Comparison of ENCODE assay signal across 1 cellular context in the genomic region with DNA sequence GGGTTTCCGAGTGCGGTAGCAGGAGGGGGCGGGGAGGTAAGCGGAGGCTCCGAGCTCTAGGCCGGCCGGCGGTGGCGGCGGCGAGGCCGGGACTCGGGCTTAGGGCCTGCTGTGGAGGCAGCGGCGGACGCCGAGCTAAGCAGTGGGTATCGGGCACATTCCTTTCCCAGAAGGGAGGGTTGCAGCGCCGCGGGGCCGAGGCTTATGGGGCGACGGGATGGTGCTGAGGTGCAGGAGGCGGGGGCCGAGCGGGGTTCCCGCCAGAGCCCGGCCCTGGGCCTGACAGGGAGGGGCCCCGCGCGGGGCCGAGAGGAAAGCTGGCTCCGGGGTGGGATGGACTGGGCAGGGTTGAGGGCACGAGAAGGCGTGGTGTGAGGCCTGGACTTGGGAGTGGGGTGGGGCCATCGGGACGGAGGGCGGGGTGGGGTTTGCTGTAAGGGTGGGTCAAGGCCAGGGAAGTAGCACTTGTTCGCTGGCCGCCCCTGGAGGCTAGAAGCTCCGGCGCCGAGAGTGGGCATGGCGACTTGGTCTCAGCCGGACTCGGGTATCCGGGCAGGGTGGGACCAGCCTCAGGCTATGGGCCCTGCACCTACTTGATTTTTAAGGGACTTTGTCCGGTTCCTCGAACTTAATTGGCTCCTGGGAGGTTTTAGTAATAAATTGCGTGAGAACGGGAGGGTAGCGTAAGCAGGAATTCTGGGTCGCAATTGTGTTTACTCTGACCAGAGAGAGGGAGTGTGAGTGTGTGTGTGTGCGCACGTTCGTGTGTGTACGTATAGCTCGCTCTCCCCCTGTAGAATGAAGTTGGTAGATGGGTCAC.
TF ChIP-seq lines count a peak whose summit lies in the region.

A gene with protein sequence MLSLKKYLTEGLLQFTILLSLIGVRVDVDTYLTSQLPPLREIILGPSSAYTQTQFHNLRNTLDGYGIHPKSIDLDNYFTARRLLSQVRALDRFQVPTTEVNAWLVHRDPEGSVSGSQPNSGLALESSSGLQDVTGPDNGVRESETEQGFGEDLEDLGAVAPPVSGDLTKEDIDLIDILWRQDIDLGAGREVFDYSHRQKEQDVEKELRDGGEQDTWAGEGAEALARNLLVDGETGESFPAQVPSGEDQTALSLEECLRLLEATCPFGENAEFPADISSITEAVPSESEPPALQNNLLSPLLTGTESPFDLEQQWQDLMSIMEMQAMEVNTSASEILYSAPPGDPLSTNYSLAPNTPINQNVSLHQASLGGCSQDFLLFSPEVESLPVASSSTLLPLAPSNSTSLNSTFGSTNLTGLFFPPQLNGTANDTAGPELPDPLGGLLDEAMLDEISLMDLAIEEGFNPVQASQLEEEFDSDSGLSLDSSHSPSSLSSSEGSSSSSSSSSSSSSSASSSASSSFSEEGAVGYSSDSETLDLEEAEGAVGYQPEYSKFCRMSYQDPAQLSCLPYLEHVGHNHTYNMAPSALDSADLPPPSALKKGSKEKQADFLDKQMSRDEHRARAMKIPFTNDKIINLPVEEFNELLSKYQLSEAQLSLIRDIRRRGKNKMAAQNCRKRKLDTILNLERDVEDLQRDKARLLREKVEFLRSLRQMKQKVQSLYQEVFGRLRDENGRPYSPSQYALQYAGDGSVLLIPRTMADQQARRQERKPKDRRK (plus strand): TSS at position 39 of the 820 bp plus-strand sequence. CDS start 2,760 bp downstream, outside the sequence.

TF ChIP-seq in HepG2, 621 proteins besides CTCF, POLR2A, EP300 and RAD21 (continued from another document and continues in another):
- no peak; the same call in 1 of the 2 replicates for TF ChIP-seq ZNF160 (CRISPR knock-in tag; IDR thresholded peaks at IDR 0.05)
- TF ChIP-seq ZNF264 (CRISPR knock-in tag; IDR thresholded peaks at IDR 0.05): no peak; the same call in 1 of the 2 replicates
- TF ChIP-seq NCOA1 (CRISPR knock-in tag; IDR thresholded peaks at IDR 0.05): no peak; the same call in 1 of the 2 replicates
- TF ChIP-seq RORA (CRISPR knock-in tag; IDR thresholded peaks at IDR 0.05): no peak
- peak; percentile 92 for TF ChIP-seq TAF1 (CRISPR knock-in tag; IDR thresholded peaks at IDR 0.05)
- TF ChIP-seq ZFX (CRISPR knock-in tag; IDR thresholded peaks at IDR 0.05; ENCODE audit: low read depth): peak; percentile 98
- TF ChIP-seq, protein P1, sequence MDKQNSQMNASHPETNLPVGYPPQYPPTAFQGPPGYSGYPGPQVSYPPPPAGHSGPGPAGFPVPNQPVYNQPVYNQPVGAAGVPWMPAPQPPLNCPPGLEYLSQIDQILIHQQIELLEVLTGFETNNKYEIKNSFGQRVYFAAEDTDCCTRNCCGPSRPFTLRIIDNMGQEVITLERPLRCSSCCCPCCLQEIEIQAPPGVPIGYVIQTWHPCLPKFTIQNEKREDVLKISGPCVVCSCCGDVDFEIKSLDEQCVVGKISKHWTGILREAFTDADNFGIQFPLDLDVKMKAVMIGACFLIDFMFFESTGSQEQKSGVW (CRISPR knock-in tag; IDR thresholded peaks at IDR 0.05; ENCODE audit: borderline replicate concordance): no peak
- no peak for TF ChIP-seq CHD4 (IDR thresholded peaks at IDR 0.05; ENCODE audit: borderline replicate concordance, low read length)
- TF ChIP-seq ZNF234 (CRISPR knock-in tag; conservative IDR thresholded peaks at IDR 0.05): no peak
- TF ChIP-seq MED13 (CRISPR knock-in tag; IDR thresholded peaks at IDR 0.05): peak; percentile 88
- TF ChIP-seq POGZ (CRISPR knock-in tag; IDR thresholded peaks at IDR 0.05): peak; percentile 78
- no peak for TF ChIP-seq U2AF1 (optimal IDR thresholded peaks at IDR 0.05; ENCODE audit: low read depth, low read length)
- no peak for TF ChIP-seq ZNF629 (CRISPR knock-in tag; conservative IDR thresholded peaks at IDR 0.05)
- TF ChIP-seq ADNP (CRISPR knock-in tag; IDR thresholded peaks at IDR 0.05): no peak
- TF ChIP-seq HES4 (CRISPR knock-in tag; IDR thresholded peaks at IDR 0.05; ENCODE audit: borderline replicate concordance): no peak; the same call in 1 of the 2 replicates
- TF ChIP-seq NFYB (CRISPR knock-in tag; IDR thresholded peaks at IDR 0.05): peak; percentile 30; the same call in 1 of the 2 replicates
- TF ChIP-seq GABPA (IDR thresholded peaks at IDR 0.05; ENCODE audit: low read depth, low read length): no peak
- TF ChIP-seq GABPA (CRISPR knock-in tag; IDR thresholded peaks at IDR 0.05; ENCODE audit: low read depth): no peak
- TF ChIP-seq MEF2D (CRISPR knock-in tag; IDR thresholded peaks at IDR 0.05): peak; percentile 65
- no peak for TF ChIP-seq CREB1 (IDR thresholded peaks at IDR 0.05)
- TF ChIP-seq CREB1 (CRISPR knock-in tag; IDR thresholded peaks at IDR 0.05): no peak; the same call in 1 of the 2 replicates
- no peak; the same call in none of the 2 replicates for TF ChIP-seq ZNF83 (CRISPR knock-in tag; IDR thresholded peaks at IDR 0.05; ENCODE audit: borderline replicate concordance)
- TF ChIP-seq, protein P2, sequence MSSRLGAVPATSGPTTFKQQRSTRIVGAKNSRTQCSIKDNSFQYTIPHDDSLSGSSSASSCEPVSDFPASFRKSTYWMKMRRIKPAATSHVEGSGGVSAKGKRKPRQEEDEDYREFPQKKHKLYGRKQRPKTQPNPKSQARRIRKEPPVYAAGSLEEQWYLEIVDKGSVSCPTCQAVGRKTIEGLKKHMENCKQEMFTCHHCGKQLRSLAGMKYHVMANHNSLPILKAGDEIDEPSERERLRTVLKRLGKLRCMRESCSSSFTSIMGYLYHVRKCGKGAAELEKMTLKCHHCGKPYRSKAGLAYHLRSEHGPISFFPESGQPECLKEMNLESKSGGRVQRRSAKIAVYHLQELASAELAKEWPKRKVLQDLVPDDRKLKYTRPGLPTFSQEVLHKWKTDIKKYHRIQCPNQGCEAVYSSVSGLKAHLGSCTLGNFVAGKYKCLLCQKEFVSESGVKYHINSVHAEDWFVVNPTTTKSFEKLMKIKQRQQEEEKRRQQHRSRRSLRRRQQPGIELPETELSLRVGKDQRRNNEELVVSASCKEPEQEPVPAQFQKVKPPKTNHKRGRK (CRISPR knock-in tag; IDR thresholded peaks at IDR 0.05): no peak
- TF ChIP-seq GPN1 (CRISPR knock-in tag; IDR thresholded peaks at IDR 0.05; ENCODE audit: borderline replicate concordance): no peak
- peak; percentile 83 for TF ChIP-seq KDM2A (CRISPR knock-in tag; IDR thresholded peaks at IDR 0.05; ENCODE audit: borderline replicate concordance, low read depth)
- TF ChIP-seq MIER2 (CRISPR knock-in tag; IDR thresholded peaks at IDR 0.05): 0 out of 2 replicates have a peak, but pooled peaks have one; percentile 50
- TF ChIP-seq, protein P3, sequence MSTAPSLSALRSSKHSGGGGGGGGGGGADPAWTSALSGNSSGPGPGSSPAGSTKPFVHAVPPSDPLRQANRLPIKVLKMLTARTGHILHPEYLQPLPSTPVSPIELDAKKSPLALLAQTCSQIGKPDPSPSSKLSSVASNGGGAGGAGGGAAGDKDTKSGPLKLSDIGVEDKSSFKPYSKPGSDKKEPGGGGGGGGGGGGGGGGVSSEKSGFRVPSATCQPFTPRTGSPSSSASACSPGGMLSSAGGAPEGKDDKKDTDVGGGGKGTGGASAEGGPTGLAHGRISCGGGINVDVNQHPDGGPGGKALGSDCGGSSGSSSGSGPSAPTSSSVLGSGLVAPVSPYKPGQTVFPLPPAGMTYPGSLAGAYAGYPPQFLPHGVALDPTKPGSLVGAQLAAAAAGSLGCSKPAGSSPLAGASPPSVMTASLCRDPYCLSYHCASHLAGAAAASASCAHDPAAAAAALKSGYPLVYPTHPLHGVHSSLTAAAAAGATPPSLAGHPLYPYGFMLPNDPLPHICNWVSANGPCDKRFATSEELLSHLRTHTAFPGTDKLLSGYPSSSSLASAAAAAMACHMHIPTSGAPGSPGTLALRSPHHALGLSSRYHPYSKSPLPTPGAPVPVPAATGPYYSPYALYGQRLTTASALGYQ (CRISPR knock-in tag; IDR thresholded peaks at IDR 0.05): no peak; the same call in 1 of the 2 replicates
- peak; percentile 89 for TF ChIP-seq JARID2 (CRISPR knock-in tag; IDR thresholded peaks at IDR 0.05; ENCODE audit: insufficient replicate concordance)
- peak; percentile 90 for TF ChIP-seq CCDC6 (CRISPR knock-in tag; IDR thresholded peaks at IDR 0.05)
- no peak for TF ChIP-seq MAFK (conservative IDR thresholded peaks at IDR 0.05 in 1 of 2, IDR thresholded peaks at IDR 0.05 in 1 of 2; ENCODE audit: low read length in 2 of 2)
- TF ChIP-seq, protein P4, sequence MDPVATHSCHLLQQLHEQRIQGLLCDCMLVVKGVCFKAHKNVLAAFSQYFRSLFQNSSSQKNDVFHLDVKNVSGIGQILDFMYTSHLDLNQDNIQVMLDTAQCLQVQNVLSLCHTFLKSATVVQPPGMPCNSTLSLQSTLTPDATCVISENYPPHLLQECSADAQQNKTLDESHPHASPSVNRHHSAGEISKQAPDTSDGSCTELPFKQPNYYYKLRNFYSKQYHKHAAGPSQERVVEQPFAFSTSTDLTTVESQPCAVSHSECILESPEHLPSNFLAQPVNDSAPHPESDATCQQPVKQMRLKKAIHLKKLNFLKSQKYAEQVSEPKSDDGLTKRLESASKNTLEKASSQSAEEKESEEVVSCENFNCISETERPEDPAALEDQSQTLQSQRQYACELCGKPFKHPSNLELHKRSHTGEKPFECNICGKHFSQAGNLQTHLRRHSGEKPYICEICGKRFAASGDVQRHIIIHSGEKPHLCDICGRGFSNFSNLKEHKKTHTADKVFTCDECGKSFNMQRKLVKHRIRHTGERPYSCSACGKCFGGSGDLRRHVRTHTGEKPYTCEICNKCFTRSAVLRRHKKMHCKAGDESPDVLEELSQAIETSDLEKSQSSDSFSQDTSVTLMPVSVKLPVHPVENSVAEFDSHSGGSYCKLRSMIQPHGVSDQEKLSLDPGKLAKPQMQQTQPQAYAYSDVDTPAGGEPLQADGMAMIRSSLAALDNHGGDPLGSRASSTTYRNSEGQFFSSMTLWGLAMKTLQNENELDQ (CRISPR knock-in tag; IDR thresholded peaks at IDR 0.05; ENCODE audit: borderline replicate concordance): no peak
- peak; percentile 77 for TF ChIP-seq NCOA2 (CRISPR knock-in tag; IDR thresholded peaks at IDR 0.05)
- TF ChIP-seq ZNF468 (CRISPR knock-in tag; IDR thresholded peaks at IDR 0.05): no peak
- TF ChIP-seq HDAC2 (CRISPR knock-in tag; IDR thresholded peaks at IDR 0.05): peak; percentile 45
- no peak for TF ChIP-seq TCF7L2 (IDR thresholded peaks at IDR 0.05; ENCODE audit: low read depth, low read length)
- no peak for TF ChIP-seq CEBPB (IDR thresholded peaks at IDR 0.05; ENCODE audit: borderline replicate concordance, low read depth, low read length)
- peak; percentile 96 for TF ChIP-seq RBFOX2 (IDR thresholded peaks at IDR 0.05; ENCODE audit: low read depth, low read length)
- TF ChIP-seq MBD4 (IDR thresholded peaks at IDR 0.05; ENCODE audit: borderline replicate concordance, low read length): no peak
- TF ChIP-seq RBM39 (IDR thresholded peaks at IDR 0.05; ENCODE audit: low read depth, low read length, poor library complexity, severe bottlenecking): no peak
- TF ChIP-seq ZNF333 (CRISPR knock-in tag; IDR thresholded peaks at IDR 0.05; ENCODE audit: borderline replicate concordance): no peak; the same call in none of the 2 replicates
- TF ChIP-seq, protein P5, sequence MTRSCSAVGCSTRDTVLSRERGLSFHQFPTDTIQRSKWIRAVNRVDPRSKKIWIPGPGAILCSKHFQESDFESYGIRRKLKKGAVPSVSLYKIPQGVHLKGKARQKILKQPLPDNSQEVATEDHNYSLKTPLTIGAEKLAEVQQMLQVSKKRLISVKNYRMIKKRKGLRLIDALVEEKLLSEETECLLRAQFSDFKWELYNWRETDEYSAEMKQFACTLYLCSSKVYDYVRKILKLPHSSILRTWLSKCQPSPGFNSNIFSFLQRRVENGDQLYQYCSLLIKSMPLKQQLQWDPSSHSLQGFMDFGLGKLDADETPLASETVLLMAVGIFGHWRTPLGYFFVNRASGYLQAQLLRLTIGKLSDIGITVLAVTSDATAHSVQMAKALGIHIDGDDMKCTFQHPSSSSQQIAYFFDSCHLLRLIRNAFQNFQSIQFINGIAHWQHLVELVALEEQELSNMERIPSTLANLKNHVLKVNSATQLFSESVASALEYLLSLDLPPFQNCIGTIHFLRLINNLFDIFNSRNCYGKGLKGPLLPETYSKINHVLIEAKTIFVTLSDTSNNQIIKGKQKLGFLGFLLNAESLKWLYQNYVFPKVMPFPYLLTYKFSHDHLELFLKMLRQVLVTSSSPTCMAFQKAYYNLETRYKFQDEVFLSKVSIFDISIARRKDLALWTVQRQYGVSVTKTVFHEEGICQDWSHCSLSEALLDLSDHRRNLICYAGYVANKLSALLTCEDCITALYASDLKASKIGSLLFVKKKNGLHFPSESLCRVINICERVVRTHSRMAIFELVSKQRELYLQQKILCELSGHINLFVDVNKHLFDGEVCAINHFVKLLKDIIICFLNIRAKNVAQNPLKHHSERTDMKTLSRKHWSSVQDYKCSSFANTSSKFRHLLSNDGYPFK (CRISPR knock-in tag; IDR thresholded peaks at IDR 0.05; ENCODE audit: borderline replicate concordance): peak; percentile 35; the same call in 1 of the 2 replicates
- TF ChIP-seq ZNF616 (CRISPR knock-in tag; IDR thresholded peaks at IDR 0.05; ENCODE audit: low read depth): no peak; the same call in 1 of the 2 replicates
- TF ChIP-seq, protein P6, sequence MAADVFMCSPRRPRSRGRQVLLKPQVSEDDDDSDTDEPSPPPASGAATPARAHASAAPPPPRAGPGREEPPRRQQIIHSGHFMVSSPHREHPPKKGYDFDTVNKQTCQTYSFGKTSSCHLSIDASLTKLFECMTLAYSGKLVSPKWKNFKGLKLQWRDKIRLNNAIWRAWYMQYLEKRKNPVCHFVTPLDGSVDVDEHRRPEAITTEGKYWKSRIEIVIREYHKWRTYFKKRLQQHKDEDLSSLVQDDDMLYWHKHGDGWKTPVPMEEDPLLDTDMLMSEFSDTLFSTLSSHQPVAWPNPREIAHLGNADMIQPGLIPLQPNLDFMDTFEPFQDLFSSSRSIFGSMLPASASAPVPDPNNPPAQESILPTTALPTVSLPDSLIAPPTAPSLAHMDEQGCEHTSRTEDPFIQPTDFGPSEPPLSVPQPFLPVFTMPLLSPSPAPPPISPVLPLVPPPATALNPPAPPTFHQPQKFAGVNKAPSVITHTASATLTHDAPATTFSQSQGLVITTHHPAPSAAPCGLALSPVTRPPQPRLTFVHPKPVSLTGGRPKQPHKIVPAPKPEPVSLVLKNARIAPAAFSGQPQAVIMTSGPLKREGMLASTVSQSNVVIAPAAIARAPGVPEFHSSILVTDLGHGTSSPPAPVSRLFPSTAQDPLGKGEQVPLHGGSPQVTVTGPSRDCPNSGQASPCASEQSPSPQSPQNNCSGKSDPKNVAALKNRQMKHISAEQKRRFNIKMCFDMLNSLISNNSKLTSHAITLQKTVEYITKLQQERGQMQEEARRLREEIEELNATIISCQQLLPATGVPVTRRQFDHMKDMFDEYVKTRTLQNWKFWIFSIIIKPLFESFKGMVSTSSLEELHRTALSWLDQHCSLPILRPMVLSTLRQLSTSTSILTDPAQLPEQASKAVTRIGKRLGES (CRISPR knock-in tag; IDR thresholded peaks at IDR 0.05; ENCODE audit: borderline replicate concordance): 0 out of 2 replicates have a peak, but pooled peaks have one; percentile 13
- peak; percentile 52 for TF ChIP-seq SAFB2 (CRISPR knock-in tag; IDR thresholded peaks at IDR 0.05; ENCODE audit: borderline replicate concordance, low read depth)
- TF ChIP-seq MBNL3 (CRISPR knock-in tag; conservative IDR thresholded peaks at IDR 0.05): no peak
- no peak for TF ChIP-seq IKZF1 (IDR thresholded peaks at IDR 0.05)
- 0 out of 2 replicates have a peak, but pooled peaks have one; percentile 64 for TF ChIP-seq SP140L (CRISPR knock-in tag; IDR thresholded peaks at IDR 0.05; ENCODE audit: borderline replicate concordance)
- TF ChIP-seq, protein P7, sequence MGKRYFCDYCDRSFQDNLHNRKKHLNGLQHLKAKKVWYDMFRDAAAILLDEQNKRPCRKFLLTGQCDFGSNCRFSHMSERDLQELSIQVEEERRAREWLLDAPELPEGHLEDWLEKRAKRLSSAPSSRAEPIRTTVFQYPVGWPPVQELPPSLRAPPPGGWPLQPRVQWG (CRISPR knock-in tag; IDR thresholded peaks at IDR 0.05; ENCODE audit: borderline replicate concordance, low read depth): no peak
- TF ChIP-seq ZFY (CRISPR knock-in tag; IDR thresholded peaks at IDR 0.05): peak; percentile 97
- TF ChIP-seq ZNF788 (CRISPR knock-in tag; IDR thresholded peaks at IDR 0.05; ENCODE audit: borderline replicate concordance): no peak; the same call in 1 of the 2 replicates
